In genomic region chr2:204027105-204027504, GRCh38 we compare ENCODE assay signal across 8 cellular contexts.
DNase-seq lines count a peak whose midpoint lies in the region; ATAC-seq, FAIRE-seq and TF ChIP-seq lines count a peak whose summit lies in the region.

No MANE protein-coding gene starts in this region.

- FAIRE-seq in GM12892 (lab: Jason Lieb, UNC) (peak; percentile 71), pancreas (lab: Jason Lieb, UNC) (no peak)

- H3K4me1 ChIP-seq in psoas muscle (no peaks in the 10 kb centered on the region), pancreas (peaks cover 0 to 3% (median 0%) of the 10 kb centered on the region in 3 donors)

- H3K27me3 ChIP-seq in psoas muscle (ENCODE audit: insufficient read depth in 3 of 3, low read length in 2 of 3) (no peaks in the 10 kb centered on the region), pancreas (no peaks in the 10 kb centered on the region)

- peak; percentile 94 for ATAC-seq in GM21381 (IDR thresholded peaks at IDR 0.05; ENCODE audit: unreplicated experiment)
- ATAC-seq in HG03565 (IDR thresholded peaks at IDR 0.05; ENCODE audit: unreplicated experiment) = peak; percentile 86
- peak; percentile 82 for ATAC-seq in activated naive CD8-positive, alpha-beta T cell treated with anti-CD3 and anti-CD28 coated beads, Interleukin-2, amount 50 U/mL, for 24 hours
- no peak for ATAC-seq in psoas muscle
- no peak for ATAC-seq in pancreas

- H3K36me3 ChIP-seq in psoas muscle (ENCODE audit: insufficient read depth in 1 of 2, low read depth in 1 of 2) (no peaks in the 10 kb centered on the region), pancreas (no peaks in the 10 kb centered on the region)

- 41 to 56% (median 43%) methylated on average over 3 of the region's 3 CpGs for WGBS in psoas muscle, 3 donors
- 59 to 61% methylated on average over 3 of the region's 3 CpGs for WGBS in pancreas, 2 donors

- intact Hi-C loops in psoas muscle (cut with DNase I) = no loop called here
- intact Hi-C loops in pancreas (cut with DNase I) = no loop called here

- H3K36me3 Mint-ChIP-seq in activated naive CD8-positive, alpha-beta T cell treated with anti-CD3 and anti-CD28 coated beads, Interleukin-2, amount 50 U/mL, for 24 hours (ENCODE audit: low read depth) = no peaks in the 10 kb centered on the region

- H3K4me3 ChIP-seq in psoas muscle (no peak overlapping the region), pancreas (no peak overlapping the region)

- no peaks in the 10 kb centered on the region for H3K9me3 Mint-ChIP-seq in activated naive CD8-positive, alpha-beta T cell treated with anti-CD3 and anti-CD28 coated beads, Interleukin-2, amount 50 U/mL, for 24 hours

- H3K9me3 ChIP-seq in psoas muscle = no peaks in the 10 kb centered on the region
- no peaks in the 10 kb centered on the region for H3K9me3 ChIP-seq in pancreas

- H3K4me1 Mint-ChIP-seq in activated naive CD8-positive, alpha-beta T cell treated with anti-CD3 and anti-CD28 coated beads, Interleukin-2, amount 50 U/mL, for 24 hours = peaks cover 27% of the 10 kb centered on the region

- peak overlapping the region; percentile 53 for H3K27ac Mint-ChIP-seq in activated naive CD8-positive, alpha-beta T cell treated with anti-CD3 and anti-CD28 coated beads, Interleukin-2, amount 50 U/mL, for 24 hours

- DNase-seq in GM12892 (ENCODE audit: insufficient read length) (no peak), psoas muscle (no peak), AG08396 (ENCODE audit: low spot score) (no peak), pancreas (no peak)
- no peak for DNase-seq in activated naive CD8-positive, alpha-beta T cell treated with anti-CD3 and anti-CD28 coated beads, Interleukin-2, amount 50 U/mL, for 24 hours
- no peak for DNase-seq in stimulated activated CD4-positive, alpha-beta T cell treated with anti-CD3 and anti-CD28 coated beads, Interleukin-2, amount 100 ng/mL, for 48 hours

- TF ChIP-seq CTCF in psoas muscle (IDR thresholded peaks at IDR 0.05) (no peak), pancreas (IDR thresholded peaks at IDR 0.05) (no peak)

- H3K27me3 Mint-ChIP-seq in activated naive CD8-positive, alpha-beta T cell treated with anti-CD3 and anti-CD28 coated beads, Interleukin-2, amount 50 U/mL, for 24 hours = peaks cover 2% of the 10 kb centered on the region

- no peak for TF ChIP-seq POLR2A in GM12892 (IDR thresholded peaks at IDR 0.05; ENCODE audit: low read depth, low read length)

- no peak overlapping the region for H3K27ac ChIP-seq in psoas muscle
- H3K27ac ChIP-seq in pancreas = no peak overlapping the region

- H3K4me3 Mint-ChIP-seq in activated naive CD8-positive, alpha-beta T cell treated with anti-CD3 and anti-CD28 coated beads, Interleukin-2, amount 50 U/mL, for 24 hours = no peak overlapping the region

Comparison
In these comparisons a context has a peak if more than half of its experiments do, and no peak if none do; other contexts are left out.
1. ATAC-seq: peak in GM21381 (single experiment), HG03565 (single experiment) and activated naive CD8-positive, alpha-beta T cell treated with anti-CD3 and anti-CD28 coated beads, Interleukin-2, amount 50 U/mL, for 24 hours (single experiment); none in psoas muscle (0 of 4) and pancreas (0 of 4).